10 cellular contexts compared by ENCODE assay signal in the genomic region with DNA sequence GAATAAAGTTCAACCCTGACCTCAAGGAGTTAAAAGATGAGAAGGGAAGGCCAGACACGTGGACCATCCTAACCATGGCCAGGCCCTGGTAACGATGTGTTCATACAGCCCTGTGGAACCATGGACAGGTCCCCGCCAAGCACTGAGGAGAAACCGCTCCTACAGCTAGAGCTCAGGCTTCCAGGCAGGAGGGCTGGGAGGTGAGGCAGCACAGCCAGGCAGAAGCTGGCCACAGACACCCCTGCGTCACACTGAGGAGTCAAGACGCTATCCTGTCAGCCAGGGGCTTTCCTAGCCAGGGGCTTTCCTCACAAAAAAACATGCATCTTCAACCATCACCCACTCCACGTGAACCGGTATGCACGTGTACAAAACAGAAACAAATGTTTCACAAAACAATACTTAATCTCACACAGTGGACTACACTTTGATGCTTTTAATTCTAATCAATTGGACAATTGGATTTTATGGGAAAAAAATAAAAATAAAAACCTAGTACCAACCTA.
A peak's percentile ranks its signal among the peaks of the same experiment; 100 is the strongest.
DNase-seq lines count a peak whose midpoint lies in the region; ATAC-seq and TF ChIP-seq lines count a peak whose summit lies in the region.
"Had no signal": no experiment of that assay in that cellular context is flagged by ENCODE, and none has a peak within 500 bp of the region (broad histone marks: within the 10 kb centered on the region; RNA-seq: fewer than 3 reads in every experiment).

No MANE protein-coding gene starts in this region.

- no peak for DNase-seq in activated CD8-positive, alpha-beta memory T cell treated with anti-CD3 and anti-CD28 coated beads, Interleukin-2, amount 10 ng/mL, durations not matched to agents 7 days and 5 days
- DNase-seq in activated CD8-positive, alpha-beta memory T cell treated with anti-CD3 and anti-CD28 coated beads, Interleukin-2, amount 50 U/mL, for 4 hours, result no peak
- DNase-seq in iPS-NIHi7 (ENCODE audit: extremely low spot score), result peak; percentile 35
- no peak for DNase-seq in stimulated activated naive CD8-positive, alpha-beta T cell treated with anti-CD3 and anti-CD28 coated beads, Interleukin-15, amount 100 ng/mL, for 72 hours
- DNase-seq in NCI-H748 (lab: John Stamatoyannopoulos, UW; ENCODE audit: unreplicated experiment), result no peak
- DNase-seq in Caco-2, result no peak
- DNase-seq in SIG-M5 treated with dmso at 0.1 percent for 504 hours (lab: John Stamatoyannopoulos, UW; ENCODE audit: unreplicated experiment), result no peak
- DNase-seq: erythroblast had no signal

- no peak for TF ChIP-seq CTCF in Caco-2 (IDR thresholded peaks at IDR 0.05; ENCODE audit: insufficient read depth in 1 of 2, low read depth in 1 of 2, low read length in 1 of 2, severe bottlenecking in 1 of 2, unreplicated experiment in 1 of 2)

- H3K4me1 Mint-ChIP-seq in activated CD8-positive, alpha-beta memory T cell treated with anti-CD3 and anti-CD28 coated beads, Interleukin-2, amount 10 ng/mL, durations not matched to agents 7 days and 5 days, result peaks cover 34% of the 10 kb centered on the region
- peaks cover 55% of the 10 kb centered on the region for H3K4me1 Mint-ChIP-seq in stimulated activated naive CD8-positive, alpha-beta T cell treated with anti-CD3 and anti-CD28 coated beads, Interleukin-15, amount 100 ng/mL, for 72 hours
- H3K4me1 Mint-ChIP-seq in Caco-2 (ENCODE audit: low read depth, unreplicated experiment), result no peaks in the 10 kb centered on the region

- H3K4me3 ChIP-seq in Caco-2 (ENCODE audit: low read depth, low read length), result no peak overlapping the region
- H3K4me3 ChIP-seq: SJCRH30 had no signal

- H3K4me1 ChIP-seq in Caco-2, result no peaks in the 10 kb centered on the region

- BruUV-seq in Caco-2 (replicated peaks; lab: Mats Ljungman, UMichigan), result no TSS peak

- peaks cover 44% of the 10 kb centered on the region for H3K36me3 Mint-ChIP-seq in activated CD8-positive, alpha-beta memory T cell treated with anti-CD3 and anti-CD28 coated beads, Interleukin-2, amount 10 ng/mL, durations not matched to agents 7 days and 5 days
- peaks cover 17% of the 10 kb centered on the region for H3K36me3 Mint-ChIP-seq in Caco-2 (ENCODE audit: insufficient read depth, unreplicated experiment)

- no peaks in the 10 kb centered on the region for H3K27me3 ChIP-seq in Caco-2 (replicated peaks; ENCODE audit: control insufficient read depth, insufficient read depth, low read length)
- H3K27me3 ChIP-seq: SJCRH30 had no signal

- H3K27me3 Mint-ChIP-seq in activated CD8-positive, alpha-beta memory T cell treated with anti-CD3 and anti-CD28 coated beads, Interleukin-2, amount 10 ng/mL, durations not matched to agents 7 days and 5 days, result no peaks in the 10 kb centered on the region
- no peaks in the 10 kb centered on the region for H3K27me3 Mint-ChIP-seq in stimulated activated naive CD8-positive, alpha-beta T cell treated with anti-CD3 and anti-CD28 coated beads, Interleukin-15, amount 100 ng/mL, for 72 hours
- H3K27me3 Mint-ChIP-seq in Caco-2 (ENCODE audit: insufficient read depth, unreplicated experiment), result no peaks in the 10 kb centered on the region

- no peaks in the 10 kb centered on the region for H3K9me3 ChIP-seq in Caco-2
- H3K9me3 ChIP-seq: SJCRH30 had no signal

- ATAC-seq in activated CD8-positive, alpha-beta memory T cell treated with anti-CD3 and anti-CD28 coated beads, Interleukin-2, amount 10 ng/mL, durations not matched to agents 7 days and 5 days, result no peak
- ATAC-seq in HG02852 (IDR thresholded peaks at IDR 0.05; ENCODE audit: unreplicated experiment), result peak; percentile 65
- ATAC-seq in stimulated activated naive CD8-positive, alpha-beta T cell treated with anti-CD3 and anti-CD28 coated beads, Interleukin-15, amount 100 ng/mL, for 72 hours, result no peak

- intact Hi-C loops in Caco-2 (cut with micrococcal nuclease; ENCODE audit: unreplicated experiment), result no loop called here

- POLR2A ChIA-PET in Caco-2 (lab: Charles Lee), result no interaction called here

- no peaks in the 10 kb centered on the region; the same call in 1 of the 2 replicates for H3K36me3 ChIP-seq in Caco-2 (ENCODE audit: control insufficient read depth, insufficient read depth, low read length)

- H3K4me3 Mint-ChIP-seq in activated CD8-positive, alpha-beta memory T cell treated with anti-CD3 and anti-CD28 coated beads, Interleukin-2, amount 10 ng/mL, durations not matched to agents 7 days and 5 days, result no peak overlapping the region
- H3K4me3 Mint-ChIP-seq in stimulated activated naive CD8-positive, alpha-beta T cell treated with anti-CD3 and anti-CD28 coated beads, Interleukin-15, amount 100 ng/mL, for 72 hours, result no peak overlapping the region
- H3K4me3 Mint-ChIP-seq in Caco-2 (ENCODE audit: unreplicated experiment), result no peak overlapping the region

- peak overlapping the region; percentile 24 for H3K27ac Mint-ChIP-seq in activated CD8-positive, alpha-beta memory T cell treated with anti-CD3 and anti-CD28 coated beads, Interleukin-2, amount 10 ng/mL, durations not matched to agents 7 days and 5 days
- H3K27ac Mint-ChIP-seq in stimulated activated naive CD8-positive, alpha-beta T cell treated with anti-CD3 and anti-CD28 coated beads, Interleukin-15, amount 100 ng/mL, for 72 hours, result peak overlapping the region; percentile 54 to 73
- no peak overlapping the region for H3K27ac Mint-ChIP-seq in Caco-2 (ENCODE audit: unreplicated experiment)

- CTCF ChIA-PET in activated CD8-positive, alpha-beta memory T cell treated with anti-CD3 and anti-CD28 coated beads, Interleukin-2, amount 10 ng/mL, durations not matched to agents 7 days and 5 days (lab: Charles Lee), result interaction anchor here (1.1 to 2.6 kb wide), 2 partner anchors 65 to 104 kb away, joined by 3 to 14 read pairs; no protein-coding TSS in a partner anchor
- CTCF ChIA-PET in Caco-2 (lab: Charles Lee), result interaction anchor here (0.6 kb wide), 1 partner anchor 41 kb away, joined by 3 read pairs; no protein-coding TSS in a partner anchor

- H3K9me3 Mint-ChIP-seq in activated CD8-positive, alpha-beta memory T cell treated with anti-CD3 and anti-CD28 coated beads, Interleukin-2, amount 10 ng/mL, durations not matched to agents 7 days and 5 days (ENCODE audit: low read depth), result no peaks in the 10 kb centered on the region
- no peaks in the 10 kb centered on the region for H3K9me3 Mint-ChIP-seq in stimulated activated naive CD8-positive, alpha-beta T cell treated with anti-CD3 and anti-CD28 coated beads, Interleukin-15, amount 100 ng/mL, for 72 hours
- no peaks in the 10 kb centered on the region for H3K9me3 Mint-ChIP-seq in Caco-2 (ENCODE audit: unreplicated experiment)
